ENCODE assay signal across 15 cellular contexts in genomic region chr2:60438136-60438535, GRCh38.
"Had no signal": no experiment of that assay in that cellular context is flagged by ENCODE, and none has a peak within 500 bp of the region (broad histone marks: within the 10 kb centered on the region; RNA-seq: fewer than 3 reads in every experiment).

No MANE protein-coding gene starts in this region.

- H3K27ac ChIP-seq: colonic mucosa, hepatocyte, thoracic aorta, upper lobe of right lung, VCaP had no signal

- H3K36me3 ChIP-seq: colonic mucosa, thoracic aorta, upper lobe of right lung had no signal

- H2AFZ ChIP-seq: hepatocyte had no signal

- ATAC-seq: activated CD8-positive, alpha-beta T cell treated with anti-CD3 and anti-CD28 coated beads for 36 hours; activated naive CD4-positive, alpha-beta T cell treated with anti-CD3 and anti-CD28 coated beads, Interleukin-2, amount 50 U/mL, for 72 hours; esophagus mucosa; upper lobe of right lung had no signal

- H3K36me3 Mint-ChIP-seq: activated naive CD4-positive, alpha-beta T cell treated with anti-CD3 and anti-CD28 coated beads, Interleukin-2, amount 50 U/mL, for 72 hours had no signal

- H3K79me2 ChIP-seq: hepatocyte had no signal

- H3K4me3 ChIP-seq: colonic mucosa, hepatocyte, thoracic aorta, upper lobe of right lung had no signal

- DNase-seq: activated CD8-positive, alpha-beta memory T cell treated with anti-CD3 and anti-CD28 coated beads, Interleukin-2, amount 50 U/mL, for 4 hours; activated CD8-positive, alpha-beta T cell treated with anti-CD3 and anti-CD28 coated beads for 36 hours; activated gamma-delta T cell; activated T-cell treated with anti-CD3 and anti-CD28 coated beads, Interleukin-2, amount 50 U/mL, for 48 hours; caudate nucleus; colonic mucosa; stimulated activated CD4-positive, alpha-beta T cell treated with anti-CD3 and anti-CD28 coated beads, Interleukin-1b, Interleukin-23, amount 100 ng/mL, for 48 hours; T-helper 1 cell; T1000; upper lobe of right lung had no signal

- H3K9me3 ChIP-seq: colonic mucosa, thoracic aorta, upper lobe of right lung had no signal

- H3K27me3 ChIP-seq: colonic mucosa, hepatocyte, upper lobe of right lung had no signal

- H3K4me1 ChIP-seq: colonic mucosa, upper lobe of right lung had no signal

- H3K9me3 Mint-ChIP-seq: activated CD8-positive, alpha-beta T cell treated with anti-CD3 and anti-CD28 coated beads for 36 hours; activated naive CD4-positive, alpha-beta T cell treated with anti-CD3 and anti-CD28 coated beads, Interleukin-2, amount 50 U/mL, for 72 hours had no signal

- H3K4me2 ChIP-seq: hepatocyte had no signal

- H3K27ac Mint-ChIP-seq: activated CD8-positive, alpha-beta T cell treated with anti-CD3 and anti-CD28 coated beads for 36 hours; activated naive CD4-positive, alpha-beta T cell treated with anti-CD3 and anti-CD28 coated beads, Interleukin-2, amount 50 U/mL, for 72 hours had no signal

- H3K4me3 Mint-ChIP-seq: activated CD8-positive, alpha-beta T cell treated with anti-CD3 and anti-CD28 coated beads for 36 hours had no signal
